In the genomic region with DNA sequence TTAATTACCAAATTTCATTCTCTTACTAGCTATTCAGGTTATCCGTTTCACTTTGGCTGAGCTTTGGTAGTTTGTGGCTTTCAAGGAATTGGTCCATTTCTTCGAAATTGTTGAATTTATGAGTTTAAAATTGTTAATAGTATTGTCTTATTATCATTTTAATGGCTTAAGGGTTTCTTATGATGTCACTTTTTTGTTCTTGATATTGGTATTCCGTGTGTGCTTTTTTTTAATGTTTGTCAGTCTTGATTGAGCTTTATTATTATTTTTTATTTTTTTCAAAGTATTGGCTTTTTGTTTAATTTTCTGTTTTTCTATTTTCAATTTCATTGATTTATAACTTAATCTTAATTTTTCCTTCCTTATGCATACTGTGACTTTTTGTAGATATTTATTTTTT, we compare ENCODE assay signal across 10 cellular contexts. TPM values are rescaled to one million over a fixed set of nuclear protein-coding genes. Genes with fewer than 3 reads are reported as not detected.
"Had no signal": no experiment of that assay in that cellular context is flagged by ENCODE, and none has a peak within 500 bp of the region (broad histone marks: within the 10 kb centered on the region; RNA-seq: fewer than 3 reads in every experiment).

No MANE protein-coding gene starts in this region.

- H3K4me3 ChIP-seq: GM23338, K562 had no signal

- DNase-seq: H9, HCEC 1CT, HFFc6, IMR-90, KG1 had no signal

- ATAC-seq: GM23338, K562 had no signal

- FAIRE-seq: H1, H54, K562 had no signal

RNA-seq across cellular contexts. Expression of a gene that starts 25.9 kb away (rescaled TPM):
- total RNA-seq: GM23338, H1, H9, HFFc6, HT1080, IMR-90, K562 had no signal

RNA-seq across cellular contexts. Expression of a gene that starts 35.3 kb away (rescaled TPM):
- total RNA-seq: GM23338, H1, H9, HFFc6, IMR-90, K562 had no signal
